ENCODE assay signal across 16 cellular contexts in the genomic region with DNA sequence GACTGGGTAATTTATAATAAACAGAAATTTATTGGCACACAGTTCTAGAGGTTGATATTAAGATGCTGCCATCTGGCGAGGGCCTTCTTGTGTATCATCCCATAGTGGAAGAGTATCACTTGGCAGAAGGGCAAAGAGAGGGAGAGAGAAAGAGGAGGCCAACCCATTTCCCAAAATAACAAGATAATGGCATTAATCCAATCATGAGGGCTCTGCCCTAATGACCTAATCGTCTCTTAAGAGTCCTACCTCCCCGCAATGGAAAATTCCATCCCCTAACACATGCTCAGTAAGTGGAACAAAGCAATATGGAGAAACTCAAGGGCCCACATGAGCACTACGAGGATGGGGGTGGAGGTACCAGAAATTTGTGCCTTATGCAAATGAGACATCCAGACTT. TPM values are rescaled to one million over a fixed set of nuclear protein-coding genes. Genes with fewer than 3 reads are reported as not detected.
DNase-seq lines count a peak whose midpoint lies in the region; ATAC-seq and TF ChIP-seq lines count a peak whose summit lies in the region.
"Had no signal": no experiment of that assay in that cellular context is flagged by ENCODE, and none has a peak within 500 bp of the region (broad histone marks: within the 10 kb centered on the region; RNA-seq: fewer than 3 reads in every experiment).

No MANE protein-coding gene starts in this region.

- 28 to 44% methylated on average over 4 of the region's 4 CpGs for WGBS in heart right ventricle, 2 donors
- WGBS in thyroid gland, 2 donors = 74 to 75% methylated on average over 4 of the region's 4 CpGs

- H3K36me3 ChIP-seq in heart right ventricle (no peaks in the 10 kb centered on the region), thyroid gland (no peaks in the 10 kb centered on the region)
- H3K36me3 ChIP-seq: BLaER1 had no signal

- H3K4me3 ChIP-seq in heart right ventricle (no peak overlapping the region), thyroid gland (replicated peaks in 1 of 3) (no peak overlapping the region)
- H3K4me3 ChIP-seq: BLaER1 had no signal

- no peaks in the 10 kb centered on the region for H3K9me3 Mint-ChIP-seq in osteocyte (ENCODE audit: unreplicated experiment)
- H3K9me3 Mint-ChIP-seq: CD4-positive, alpha-beta memory T cell had no signal

- no peaks in the 10 kb centered on the region for H3K36me3 Mint-ChIP-seq in osteocyte (ENCODE audit: unreplicated experiment)
- H3K36me3 Mint-ChIP-seq: CD4-positive, alpha-beta memory T cell had no signal

- no peaks in the 10 kb centered on the region for H3K4me1 Mint-ChIP-seq in osteocyte (ENCODE audit: unreplicated experiment)

- H3K9me3 ChIP-seq in heart right ventricle (no peaks in the 10 kb centered on the region), thyroid gland (no peaks in the 10 kb centered on the region)
- H3K9me3 ChIP-seq: BLaER1 had no signal

- peaks cover 0 to 12% (median 0%) of the 10 kb centered on the region in 7 donors for H3K27me3 ChIP-seq in heart right ventricle
- H3K27me3 ChIP-seq in thyroid gland = no peaks in the 10 kb centered on the region
- H3K27me3 ChIP-seq: BLaER1 had no signal

- no peak overlapping the region for H3K27ac Mint-ChIP-seq in osteocyte (ENCODE audit: unreplicated experiment)
- H3K27ac Mint-ChIP-seq: CD4-positive, alpha-beta memory T cell had no signal

- intact Hi-C loops in heart right ventricle (cut with DNase I) = no loop called here
- intact Hi-C loops in thyroid gland (cut with DNase I) = no loop called here

- no peak overlapping the region for H3K4me3 Mint-ChIP-seq in osteocyte (ENCODE audit: unreplicated experiment)
- H3K4me3 Mint-ChIP-seq: CD4-positive, alpha-beta memory T cell had no signal

- ATAC-seq in heart right ventricle = peak; percentile 16 to 85 (median 74)
- ATAC-seq in HG03175 (IDR thresholded peaks at IDR 0.05; ENCODE audit: unreplicated experiment) = no peak

- DNase-seq in DMS 273 (lab: John Stamatoyannopoulos, UW; ENCODE audit: unreplicated experiment) (peak; percentile 79), NCI-H2227 (lab: John Stamatoyannopoulos, UW; ENCODE audit: unreplicated experiment) (peak; percentile 63), NCI-H82 treated with DMSO at 0.1 percent for 48 hours (lab: John Stamatoyannopoulos, UW; ENCODE audit: unreplicated experiment) (peak; percentile 91), heart right ventricle (no peak), thyroid gland (no peak), osteocyte (ENCODE audit: extremely low spot score, unreplicated experiment) (no peak), COLO668 (lab: John Stamatoyannopoulos, UW; ENCODE audit: unreplicated experiment) (no peak)
- DNase-seq: Calu3; CD4-positive, alpha-beta memory T cell; DMS79; IMR-90; NCI-H187; NCI-H2107; T-helper 1 cell had no signal

- TF ChIP-seq CTCF in heart right ventricle (IDR thresholded peaks at IDR 0.05) (peak in 4 of 9 donors; percentile 4 to 32 (median 28)), thyroid gland (IDR thresholded peaks at IDR 0.05) (no peak), osteocyte (IDR thresholded peaks at IDR 0.05) (no peak)

- H3K4me1 ChIP-seq in heart right ventricle = peaks cover 0 to 26% (median 0%) of the 10 kb centered on the region in 9 donors
- no peaks in the 10 kb centered on the region for H3K4me1 ChIP-seq in thyroid gland

- peak overlapping the region in 1 of 10 donors; percentile 39 for H3K27ac ChIP-seq in heart right ventricle
- H3K27ac ChIP-seq in thyroid gland = no peak overlapping the region
- H3K27ac ChIP-seq: BLaER1 had no signal

- TF ChIP-seq POLR2A in thyroid gland (IDR thresholded peaks at IDR 0.05) = no peak

- H3K27me3 Mint-ChIP-seq in osteocyte (ENCODE audit: unreplicated experiment) = peaks cover 17% of the 10 kb centered on the region

RNA-seq across cellular contexts. Expression of a gene that starts 17.6 kb away (rescaled TPM):
- total RNA-seq in heart right ventricle (100 to 1,000 TPM; 440 to 609 (median 535) TPM), thyroid gland (100 to 1,000 TPM; 122 to 166 (median 136) TPM), osteocyte (115 and 119 TPM in 2 replicates)
- polyA plus RNA-seq in heart right ventricle = 100 to 1,000 TPM; 229 to 359 TPM

RNA-seq across cellular contexts. Expression of a gene that starts 53.9 kb away (rescaled TPM):
- total RNA-seq in heart right ventricle (10 to 100 TPM; 31.0 to 55.3 (median 34.2) TPM), thyroid gland (10 to 100 TPM; 53.7 to 76.3 (median 71.4) TPM), osteocyte (58.9 and 62.6 TPM in 2 replicates)
- 10 to 100 TPM; 22.2 to 28.7 TPM for polyA plus RNA-seq in heart right ventricle

Comparison
In these comparisons a context has a peak if more than half of its experiments do, and no peak if none do; other contexts are left out.
1. DNase-seq: peak in DMS 273 (single experiment), NCI-H2227 (single experiment) and NCI-H82 treated with DMSO at 0.1 percent for 48 hours (single experiment); none in heart right ventricle (0 of 2), thyroid gland (0 of 2), osteocyte (single experiment) and COLO668 (single experiment).